In genomic region chr10:30434273-30435067, GRCh38 we compare ENCODE assay signal across 8 cellular contexts. TPM values are rescaled to one million over a fixed set of nuclear protein-coding genes. Genes with fewer than 3 reads are reported as not detected.
DNase-seq lines count a peak whose midpoint lies in the region; ATAC-seq and TF ChIP-seq lines count a peak whose summit lies in the region.

No MANE protein-coding gene starts in this region.

- DNase-seq in AG10803 (ENCODE audit: low read depth), result peak; percentile 80
- no peak for DNase-seq in RWPE1 (ENCODE audit: low spot score)
- DNase-seq in activated naive CD4-positive, alpha-beta T cell (lab: John Stamatoyannopoulos, UW), result peak in 3 of 4 experiments; percentile 6 to 30 (median 8)
- DNase-seq in foreskin melanocyte, result peak; percentile 49
- DNase-seq in neuronal stem cell (ENCODE audit: low spot score), result peak; percentile 45
- DNase-seq in type B pancreatic cell (ENCODE audit: extremely low spot score, unreplicated experiment), result peak; percentile 77

- peak overlapping the region; percentile 31 for H2BK12ac ChIP-seq in neuronal stem cell (ENCODE audit: low read length)

- H3K4me3 ChIP-seq in AG10803 (ENCODE audit: low read length) (peak overlapping the region; percentile 86), neuronal stem cell (ENCODE audit: low read length in 2 of 2) (peak overlapping the region; percentile 82)

- no CpG with 5 or more reads among the region's 56 CpGs for WGBS in neuronal stem cell (ENCODE audit: extremely low coverage in 2 of 2, insufficient read length in 2 of 2, insufficient replicate concordance in 1 of 2), 2 donors

- no peak overlapping the region for H3K4ac ChIP-seq in neuronal stem cell (ENCODE audit: low read length)

- peak overlapping the region; percentile 76 for H2BK120ac ChIP-seq in neuronal stem cell (ENCODE audit: low read depth, low read length)

- CTCF ChIA-PET in RWPE1 (lab: Yijun Ruan, JAX), result interaction anchor here (0.7 to 1.4 kb wide), 4 partner anchors 24 to 886 kb away, joined by 3 to 4 read pairs (median 4); no protein-coding TSS in a partner anchor

- peak overlapping the region; percentile 43 for H3K14ac ChIP-seq in neuronal stem cell (ENCODE audit: low read length)

- H3K9me3 Mint-ChIP-seq in type B pancreatic cell, result peaks cover 5% of the 10 kb centered on the region

- H3K4me3 Mint-ChIP-seq in type B pancreatic cell, result peak overlapping the region; percentile 93

- TF ChIP-seq CTCF in AG10803 (conservative IDR thresholded peaks at IDR 0.05; ENCODE audit: low read length) (no peak), RWPE1 (conservative IDR thresholded peaks at IDR 0.05; ENCODE audit: low read depth) (no peak), type B pancreatic cell (conservative IDR thresholded peaks at IDR 0.05) (no peak)

- H3K9ac ChIP-seq in neuronal stem cell (ENCODE audit: low read depth, low read length, poor library complexity), result peak overlapping the region; percentile 96

- peak overlapping the region; percentile 98 for H3K23ac ChIP-seq in neuronal stem cell (ENCODE audit: low read depth, low read length, poor library complexity)

- peaks cover 4% of the 10 kb centered on the region for H3K27me3 Mint-ChIP-seq in type B pancreatic cell

- H3K27ac Mint-ChIP-seq in type B pancreatic cell, result peak overlapping the region; percentile 100

- H3K4me1 ChIP-seq in neuronal stem cell (ENCODE audit: control insufficient read depth in 2 of 2, insufficient read depth in 1 of 2, low read depth in 1 of 2, low read length in 2 of 2), result peaks cover 19 to 30% of the 10 kb centered on the region in 2 donors

- peaks cover 2 to 4% of the 10 kb centered on the region in 2 donors for H3K36me3 ChIP-seq in neuronal stem cell (replicated peaks in 1 of 2; ENCODE audit: control insufficient read depth in 2 of 2, insufficient read depth in 2 of 2, low read length in 2 of 2)

- peak overlapping the region; percentile 89 for H3K4me2 ChIP-seq in neuronal stem cell (ENCODE audit: insufficient read depth, low read length, poor library complexity, severe bottlenecking)

- H3K27me3 ChIP-seq in neuronal stem cell (ENCODE audit: control insufficient read depth in 3 of 3, insufficient read depth in 3 of 3, low read depth in 1 of 3, low read length in 3 of 3), result no peaks in the 10 kb centered on the region

- H3K27ac ChIP-seq in RWPE1, result peak overlapping the region; percentile 97
- peak overlapping the region; percentile 99 for H3K27ac ChIP-seq in neuronal stem cell (replicated peaks; ENCODE audit: low read length)

- H3K9me3 ChIP-seq in neuronal stem cell (replicated peaks in 1 of 2; ENCODE audit: control insufficient read depth in 2 of 2, insufficient read depth in 1 of 2, low read depth in 1 of 2, low read length in 2 of 2), result no peaks in the 10 kb centered on the region

- ATAC-seq in GM18909 (IDR thresholded peaks at IDR 0.05; ENCODE audit: poor library complexity, unreplicated experiment) (peak; percentile 56), HG03159 (IDR thresholded peaks at IDR 0.05; ENCODE audit: unreplicated experiment) (peak; percentile 45)

- H4K8ac ChIP-seq in neuronal stem cell (ENCODE audit: low read depth, low read length), result no peak overlapping the region

- no peak overlapping the region for H2AK5ac ChIP-seq in neuronal stem cell (ENCODE audit: low read depth, low read length)

- H2BK5ac ChIP-seq in neuronal stem cell (ENCODE audit: low read length), result peak overlapping the region; percentile 100

- H3K18ac ChIP-seq in neuronal stem cell (ENCODE audit: low read length), result peak overlapping the region; percentile 98

- H4K91ac ChIP-seq in neuronal stem cell (ENCODE audit: low read depth, low read length, poor library complexity), result no peak overlapping the region

- POLR2A ChIA-PET in RWPE1 (lab: Yijun Ruan, JAX; ENCODE audit: low non-redundant PET), result no interaction called here

- H3K4me1 Mint-ChIP-seq in type B pancreatic cell (ENCODE audit: unreplicated experiment), result peaks cover 53% of the 10 kb centered on the region

- peaks cover 3% of the 10 kb centered on the region for H3K36me3 Mint-ChIP-seq in type B pancreatic cell

- H2AFZ ChIP-seq in neuronal stem cell (ENCODE audit: low read length), result peak overlapping the region; percentile 99

- H3K79me1 ChIP-seq in neuronal stem cell (ENCODE audit: low read depth, low read length), result no peaks in the 10 kb centered on the region

- H2BK15ac ChIP-seq in neuronal stem cell (ENCODE audit: low read length), result peak overlapping the region; percentile 95

RNA-seq across cellular contexts. Expression of gene MAP3K8, which starts 0.5 kb away (rescaled TPM):
- polyA plus RNA-seq in neuronal stem cell (2013, experiment 1 of 2), result 3.4 TPM
- 3.5 TPM for polyA plus RNA-seq in neuronal stem cell (2013, experiment 2 of 2)
- total RNA-seq in type B pancreatic cell (ENCODE audit: low replicate concordance), result 22.6 and 37.3 TPM in 2 replicates
